ENCODE assay signal across 21 cellular contexts in genomic region chr5:32283061-32283460, GRCh38. TPM values are rescaled to one million over a fixed set of nuclear protein-coding genes. Genes with fewer than 3 reads are reported as not detected.
DNase-seq lines count a peak whose midpoint lies in the region; ATAC-seq and TF ChIP-seq lines count a peak whose summit lies in the region.
"Had no signal": no experiment of that assay in that cellular context is flagged by ENCODE, and none has a peak within 500 bp of the region (broad histone marks: within the 10 kb centered on the region; RNA-seq: fewer than 3 reads in every experiment).

No MANE protein-coding gene starts in this region.

- H3K27me3 Mint-ChIP-seq in activated T-cell treated with anti-CD3 and anti-CD28 coated beads, Interleukin-2, amount 50 U/mL, for 24 hours, result no peaks in the 10 kb centered on the region
- H3K27me3 Mint-ChIP-seq in activated T-helper 17 cell treated with anti-CD3 and anti-CD28 coated beads, Interleukin-2, amount 50 U/mL, for 72 hours, result no peaks in the 10 kb centered on the region
- H3K27me3 Mint-ChIP-seq: CD8-positive, alpha-beta memory T cell had no signal

- no peak for TF ChIP-seq CTCF in liver (IDR thresholded peaks at IDR 0.05; ENCODE audit: low read depth, low read length, missing input control)
- no peak for TF ChIP-seq CTCF in brain microvascular endothelial cell (IDR thresholded peaks at IDR 0.05; ENCODE audit: low read depth, low read length, missing control alignments)

- in situ Hi-C loops in brain microvascular endothelial cell (cut with HindIII; ENCODE audit: low pct_ligation_motif_present, low sequenced_read_pairs), result no loop called here

- no peak overlapping the region for H3K9ac ChIP-seq in liver (ENCODE audit: low read depth in 1 of 2, low read length in 2 of 2)

- no peaks in the 10 kb centered on the region for H3K27me3 ChIP-seq in liver (ENCODE audit: control insufficient read depth in 4 of 4, insufficient read depth in 4 of 4, low read length in 3 of 4)
- H3K27me3 ChIP-seq in brain microvascular endothelial cell (replicated peaks), result no peaks in the 10 kb centered on the region
- H3K27me3 ChIP-seq: SJCRH30 had no signal

- peaks cover 2 to 32% (median 13%) of the 10 kb centered on the region in 4 donors for H3K4me1 ChIP-seq in liver (ENCODE audit: control insufficient read depth in 4 of 4, insufficient read depth in 4 of 4, low read length in 3 of 4)
- H3K4me1 ChIP-seq: SJCRH30 had no signal

- no peaks in the 10 kb centered on the region for H3K9me3 ChIP-seq in liver (ENCODE audit: control insufficient read depth in 4 of 4, low read length in 3 of 4)
- H3K9me3 ChIP-seq: SJCRH30 had no signal

- H3K4me3 Mint-ChIP-seq in activated T-cell treated with anti-CD3 and anti-CD28 coated beads, Interleukin-2, amount 50 U/mL, for 24 hours, result no peak overlapping the region
- peak overlapping the region; percentile 33 for H3K4me3 Mint-ChIP-seq in activated T-helper 17 cell treated with anti-CD3 and anti-CD28 coated beads, Interleukin-2, amount 50 U/mL, for 72 hours

- TF ChIP-seq RAD21 in liver (IDR thresholded peaks at IDR 0.05), result no peak

- peaks cover 69% of the 10 kb centered on the region for H3K4me1 Mint-ChIP-seq in activated T-cell treated with anti-CD3 and anti-CD28 coated beads, Interleukin-2, amount 50 U/mL, for 24 hours (ENCODE audit: low read depth)
- peaks cover 34% of the 10 kb centered on the region for H3K4me1 Mint-ChIP-seq in activated T-helper 17 cell treated with anti-CD3 and anti-CD28 coated beads, Interleukin-2, amount 50 U/mL, for 72 hours

- H3K27ac ChIP-seq in liver (ENCODE audit: low read depth in 1 of 2, low read length in 2 of 2) (no peak overlapping the region), brain microvascular endothelial cell (no peak overlapping the region)
- H3K27ac ChIP-seq: SJCRH30 had no signal

- H3K36me3 Mint-ChIP-seq in activated T-cell treated with anti-CD3 and anti-CD28 coated beads, Interleukin-2, amount 50 U/mL, for 24 hours (ENCODE audit: low read depth), result peaks cover 43% of the 10 kb centered on the region
- H3K36me3 Mint-ChIP-seq in activated T-helper 17 cell treated with anti-CD3 and anti-CD28 coated beads, Interleukin-2, amount 50 U/mL, for 72 hours (ENCODE audit: low read depth), result peaks cover 8% of the 10 kb centered on the region

- intact Hi-C loops in posterior cingulate gyrus (cut with DNase I), result no loop called here

- H3K27ac Mint-ChIP-seq in activated T-cell treated with anti-CD3 and anti-CD28 coated beads, Interleukin-2, amount 50 U/mL, for 24 hours, result peak overlapping the region; percentile 72
- H3K27ac Mint-ChIP-seq in activated T-helper 17 cell treated with anti-CD3 and anti-CD28 coated beads, Interleukin-2, amount 50 U/mL, for 72 hours, result peak overlapping the region; percentile 13

- H3K4me3 ChIP-seq in liver (ENCODE audit: low read depth in 1 of 3, low read length in 3 of 3) (no peak overlapping the region), brain microvascular endothelial cell (ENCODE audit: low read depth, low read length) (no peak overlapping the region)
- H3K4me3 ChIP-seq: SJCRH30 had no signal

- H3K9me3 Mint-ChIP-seq in activated T-cell treated with anti-CD3 and anti-CD28 coated beads, Interleukin-2, amount 50 U/mL, for 24 hours, result no peaks in the 10 kb centered on the region
- no peaks in the 10 kb centered on the region for H3K9me3 Mint-ChIP-seq in activated T-helper 17 cell treated with anti-CD3 and anti-CD28 coated beads, Interleukin-2, amount 50 U/mL, for 72 hours
- H3K9me3 Mint-ChIP-seq: CD8-positive, alpha-beta memory T cell had no signal

- 42% methylated on average over 1 of the region's 1 CpG for whole genome bisulfite sequencing in liver

- H3K36me3 ChIP-seq in liver (ENCODE audit: control insufficient read depth in 4 of 4, insufficient read depth in 3 of 4, low read depth in 1 of 4, low read length in 3 of 4), result peaks cover 0 to 2% (median 0%) of the 10 kb centered on the region in 4 donors
- H3K36me3 ChIP-seq in brain microvascular endothelial cell (replicated peaks), result no peaks in the 10 kb centered on the region
- H3K36me3 ChIP-seq: SJCRH30 had no signal

- ATAC-seq in activated T-helper 17 cell treated with anti-CD3 and anti-CD28 coated beads, Interleukin-2, amount 50 U/mL, for 72 hours (replicated peaks), result no peak
- ATAC-seq in GM18867 (IDR thresholded peaks at IDR 0.05; ENCODE audit: unreplicated experiment), result no peak

- no peak for DNase-seq in activated T-cell treated with anti-CD3 and anti-CD28 coated beads, Interleukin-2, amount 50 U/mL, for 24 hours
- DNase-seq in activated T-cell treated with anti-CD3 and anti-CD28 coated beads, Interleukin-2, amount 50 U/mL, for 48 hours, result no peak
- DNase-seq in posterior cingulate gyrus (no peak), brain microvascular endothelial cell (no peak), NCI-H2171 (lab: John Stamatoyannopoulos, UW) (no peak)
- DNase-seq: 8988T; C1 segment of cervical spinal cord; Calu3; CD8-positive, alpha-beta memory T cell; H7; KBM-7; NCI-H1092 treated with DMSO at 0.1 percent for 48 hours; NCI-H1436 treated with DMSO at 0.1 percent for 48 hours; NCI-H1930; NCI-H510A treated with DMSO at 0.1 percent for 48 hours; NCI-H774; OCI-M1; SJCRH30 had no signal

TF ChIP-seq in liver, 16 proteins besides CTCF, POLR2A, EP300 and RAD21:
- no peak for TF ChIP-seq NR2F2 (IDR thresholded peaks at IDR 0.05)
- TF ChIP-seq HNF4G (IDR thresholded peaks at IDR 0.05), result no peak
- TF ChIP-seq, protein P1, sequence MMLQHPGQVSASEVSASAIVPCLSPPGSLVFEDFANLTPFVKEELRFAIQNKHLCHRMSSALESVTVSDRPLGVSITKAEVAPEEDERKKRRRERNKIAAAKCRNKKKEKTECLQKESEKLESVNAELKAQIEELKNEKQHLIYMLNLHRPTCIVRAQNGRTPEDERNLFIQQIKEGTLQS (IDR thresholded peaks at IDR 0.05), result no peak
- TF ChIP-seq GABPA (IDR thresholded peaks at IDR 0.05 in 1 of 2, conservative IDR thresholded peaks at IDR 0.05 in 1 of 2), result no peak
- TF ChIP-seq FOXA2 (IDR thresholded peaks at IDR 0.05), result no peak
- TF ChIP-seq FOXA1 (IDR thresholded peaks at IDR 0.05), result no peak
- TF ChIP-seq YY1 (IDR thresholded peaks at IDR 0.05), result no peak
- TF ChIP-seq EGR1 (IDR thresholded peaks at IDR 0.05; ENCODE audit: low read depth in 2 of 2), result no peak
- TF ChIP-seq HNF4A (conservative IDR thresholded peaks at IDR 0.05), result peak; percentile 9 to 34
- TF ChIP-seq, protein P2, sequence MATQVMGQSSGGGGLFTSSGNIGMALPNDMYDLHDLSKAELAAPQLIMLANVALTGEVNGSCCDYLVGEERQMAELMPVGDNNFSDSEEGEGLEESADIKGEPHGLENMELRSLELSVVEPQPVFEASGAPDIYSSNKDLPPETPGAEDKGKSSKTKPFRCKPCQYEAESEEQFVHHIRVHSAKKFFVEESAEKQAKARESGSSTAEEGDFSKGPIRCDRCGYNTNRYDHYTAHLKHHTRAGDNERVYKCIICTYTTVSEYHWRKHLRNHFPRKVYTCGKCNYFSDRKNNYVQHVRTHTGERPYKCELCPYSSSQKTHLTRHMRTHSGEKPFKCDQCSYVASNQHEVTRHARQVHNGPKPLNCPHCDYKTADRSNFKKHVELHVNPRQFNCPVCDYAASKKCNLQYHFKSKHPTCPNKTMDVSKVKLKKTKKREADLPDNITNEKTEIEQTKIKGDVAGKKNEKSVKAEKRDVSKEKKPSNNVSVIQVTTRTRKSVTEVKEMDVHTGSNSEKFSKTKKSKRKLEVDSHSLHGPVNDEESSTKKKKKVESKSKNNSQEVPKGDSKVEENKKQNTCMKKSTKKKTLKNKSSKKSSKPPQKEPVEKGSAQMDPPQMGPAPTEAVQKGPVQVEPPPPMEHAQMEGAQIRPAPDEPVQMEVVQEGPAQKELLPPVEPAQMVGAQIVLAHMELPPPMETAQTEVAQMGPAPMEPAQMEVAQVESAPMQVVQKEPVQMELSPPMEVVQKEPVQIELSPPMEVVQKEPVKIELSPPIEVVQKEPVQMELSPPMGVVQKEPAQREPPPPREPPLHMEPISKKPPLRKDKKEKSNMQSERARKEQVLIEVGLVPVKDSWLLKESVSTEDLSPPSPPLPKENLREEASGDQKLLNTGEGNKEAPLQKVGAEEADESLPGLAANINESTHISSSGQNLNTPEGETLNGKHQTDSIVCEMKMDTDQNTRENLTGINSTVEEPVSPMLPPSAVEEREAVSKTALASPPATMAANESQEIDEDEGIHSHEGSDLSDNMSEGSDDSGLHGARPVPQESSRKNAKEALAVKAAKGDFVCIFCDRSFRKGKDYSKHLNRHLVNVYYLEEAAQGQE (IDR thresholded peaks at IDR 0.05), result no peak
- TF ChIP-seq RXRA (IDR thresholded peaks at IDR 0.05), result peak in 1 of 2 donors; percentile 4

RNA-seq across cellular contexts. Expression of gene MTMR12, which starts 29.7 kb away (rescaled TPM):
- 10 to 100 TPM; 28.4 TPM for total RNA-seq in activated T-helper 17 cell treated with anti-CD3 and anti-CD28 coated beads, Interleukin-2, amount 50 U/mL, for 72 hours
- 10 to 100 TPM; 24.3 to 28.7 TPM for total RNA-seq in liver
- 1 to 10 TPM; 4.4 to 7.2 TPM for polyA plus RNA-seq in liver
